Comparison of ENCODE assay signal across 15 cellular contexts in genomic region chr17:21201302-21201602, GRCh38. TPM values are rescaled to one million over a fixed set of nuclear protein-coding genes. Genes with fewer than 3 reads are reported as not detected.
DNase-seq lines count a peak whose midpoint lies in the region; ATAC-seq, FAIRE-seq and TF ChIP-seq lines count a peak whose summit lies in the region.
"Had no signal": no experiment of that assay in that cellular context is flagged by ENCODE, and none has a peak within 500 bp of the region (broad histone marks: within the 10 kb centered on the region; RNA-seq: fewer than 3 reads in every experiment).

No MANE protein-coding gene starts in this region.

- H3K9ac ChIP-seq in mammary epithelial cell (ENCODE audit: insufficient read depth, low read length): no peak overlapping the region
- peak overlapping the region; percentile 43 for H3K9ac ChIP-seq in keratinocyte (ENCODE audit: control insufficient read depth, extremely low read depth, insufficient read depth, low read length)
- H3K9ac ChIP-seq: BLaER1, parathyroid adenoma had no signal

- no peak for ATAC-seq in HG03139 (IDR thresholded peaks at IDR 0.05; ENCODE audit: unreplicated experiment)
- ATAC-seq in GM21528 (IDR thresholded peaks at IDR 0.05; ENCODE audit: low FRiP score, unreplicated experiment): no peak
- no peak for ATAC-seq in naive thymus-derived CD4-positive, alpha-beta T cell

- H3K9me3 ChIP-seq in mammary epithelial cell (replicated peaks; ENCODE audit: insufficient read depth, low read length) (no peaks in the 10 kb centered on the region), keratinocyte (ENCODE audit: control insufficient read depth, low read depth, low read length) (no peaks in the 10 kb centered on the region)
- H3K9me3 ChIP-seq in naive thymus-derived CD4-positive, alpha-beta T cell (ENCODE audit: control insufficient read depth in 2 of 3, low read length in 3 of 3): no peaks in the 10 kb centered on the region
- H3K9me3 ChIP-seq: BLaER1 had no signal

- H3K4me3 Mint-ChIP-seq in naive thymus-derived CD4-positive, alpha-beta T cell: no peak overlapping the region
- H3K4me3 Mint-ChIP-seq: activated CD4-positive, alpha-beta memory T cell treated with anti-CD3 and anti-CD28 coated beads for 36 hours had no signal

- H3K4me2 ChIP-seq in mammary epithelial cell (ENCODE audit: insufficient read depth, low read depth, low read length) (peak overlapping the region; percentile 68), keratinocyte (ENCODE audit: control insufficient read depth, extremely low read depth, insufficient read depth, low read depth, low read length) (peak overlapping the region; percentile 73)

- peaks cover 2 to 26% (median 9%) of the 10 kb centered on the region in 5 donors for H3K36me3 Mint-ChIP-seq in naive thymus-derived CD4-positive, alpha-beta T cell

- no peak overlapping the region for H3K4me3 ChIP-seq in mammary epithelial cell (replicated peaks in 1 of 3; ENCODE audit: insufficient read depth in 1 of 3, low read depth in 2 of 3, low read length in 3 of 3)
- H3K4me3 ChIP-seq in keratinocyte (ENCODE audit: control insufficient read depth in 2 of 3, extremely low read depth in 1 of 3, insufficient read depth in 2 of 3, low read depth in 1 of 3, low read length in 3 of 3): peak overlapping the region in 1 of 3 experiments; percentile 18
- H3K4me3 ChIP-seq in naive thymus-derived CD4-positive, alpha-beta T cell (ENCODE audit: low read length): no peak overlapping the region
- H3K4me3 ChIP-seq: BLaER1 had no signal

- H3K36me3 ChIP-seq in mammary epithelial cell (ENCODE audit: insufficient read depth, low read length) (no peaks in the 10 kb centered on the region), keratinocyte (ENCODE audit: control insufficient read depth in 2 of 2, extremely low read depth in 1 of 2, insufficient read depth in 2 of 2, low read length in 2 of 2) (peaks cover 11 to 35% of the 10 kb centered on the region in 2 experiments)
- H3K36me3 ChIP-seq in naive thymus-derived CD4-positive, alpha-beta T cell (ENCODE audit: control insufficient read depth in 2 of 3, insufficient read depth in 3 of 3, low read length in 3 of 3): peaks cover 0 to 61% (median 5%) of the 10 kb centered on the region in 3 experiments

- H4K20me1 ChIP-seq in mammary epithelial cell (ENCODE audit: insufficient read depth, low read length): peaks cover 6% of the 10 kb centered on the region
- peaks cover 35% of the 10 kb centered on the region for H4K20me1 ChIP-seq in keratinocyte (ENCODE audit: control insufficient read depth, extremely low read depth, insufficient read depth, low read length)

- H3K27me3 ChIP-seq in mammary epithelial cell (ENCODE audit: insufficient read depth, low read length) (no peaks in the 10 kb centered on the region), keratinocyte (ENCODE audit: control insufficient read depth, extremely low read depth, insufficient read depth, low read length) (no peaks in the 10 kb centered on the region)
- H3K27me3 ChIP-seq in naive thymus-derived CD4-positive, alpha-beta T cell (ENCODE audit: control insufficient read depth in 2 of 2, insufficient read depth in 2 of 2, low read length in 2 of 2): no peaks in the 10 kb centered on the region
- H3K27me3 ChIP-seq: BLaER1 had no signal

- FAIRE-seq in keratinocyte (lab: Jason Lieb, UNC): peak; percentile 17

- in situ Hi-C loops in mammary epithelial cell (cut with MboI; ENCODE audit: low sequenced_read_pairs in 2 of 2): no loop called here

- no peaks in the 10 kb centered on the region for H3K27me3 Mint-ChIP-seq in naive thymus-derived CD4-positive, alpha-beta T cell
- H3K27me3 Mint-ChIP-seq: activated CD4-positive, alpha-beta memory T cell treated with anti-CD3 and anti-CD28 coated beads for 36 hours had no signal

- H3K27ac ChIP-seq in C4-2B: peak overlapping the region; percentile 64
- H3K27ac ChIP-seq in mammary epithelial cell (ENCODE audit: insufficient read depth, low read depth, low read length): peak overlapping the region; percentile 32
- H3K27ac ChIP-seq in keratinocyte (ENCODE audit: control insufficient read depth, insufficient read depth, low read length): peak overlapping the region; percentile 63
- no peak overlapping the region for H3K27ac ChIP-seq in naive thymus-derived CD4-positive, alpha-beta T cell (ENCODE audit: low read depth, low read length)
- H3K27ac ChIP-seq: BLaER1, parathyroid adenoma had no signal

- dilution Hi-C loops in mammary epithelial cell (cut with HindIII; ENCODE audit: low sequenced_read_pairs) (loop anchor here (5.0 kb wide), 1 partner anchor 46 kb away; no protein-coding TSS in a partner anchor), keratinocyte (cut with MboI; ENCODE audit: extremely low pct_ligation_motif_present, low sequenced_read_pairs) (no loop called here)

- CTCF ChIA-PET in mammary epithelial cell (lab: Charles Lee; ENCODE audit: low non-redundant PET): interaction anchor here (0.6 kb wide), 3 partner anchors 13 to 312 kb away, joined by 3 to 8 read pairs (median 3); no protein-coding TSS in a partner anchor
- CTCF ChIA-PET in naive thymus-derived CD4-positive, alpha-beta T cell (lab: Charles Lee): no interaction called here

- WGBS in mammary epithelial cell (ENCODE audit: low coverage, missing lambda C conversion rate): 7% methylated on average over 5 of the region's 5 CpGs

- TF ChIP-seq CTCF in C4-2B (conservative IDR thresholded peaks at IDR 0.05): no peak
- no peak for TF ChIP-seq CTCF in mammary epithelial cell (conservative IDR thresholded peaks at IDR 0.05 in 1 of 2, IDR thresholded peaks at IDR 0.05 in 1 of 2; ENCODE audit: extremely low read depth in 1 of 2, insufficient read depth in 1 of 2, low read depth in 1 of 2, low read length in 2 of 2)
- TF ChIP-seq CTCF in keratinocyte (optimal IDR thresholded peaks at IDR 0.05 in 1 of 3, IDR thresholded peaks at IDR 0.05 in 1 of 3, conservative IDR thresholded peaks at IDR 0.05 in 1 of 3; ENCODE audit: extremely low read depth in 1 of 3, insufficient read depth in 2 of 3, low read length in 3 of 3): no peak

- peaks cover 16% of the 10 kb centered on the region for H3K9me1 ChIP-seq in keratinocyte (ENCODE audit: control insufficient read depth, extremely low read depth, insufficient read depth, low read length)

- BruUV-seq in mammary epithelial cell (replicated peaks; lab: Mats Ljungman, UMichigan): no TSS peak

- peak overlapping the region in 4 of 9 donors; percentile 4 to 79 (median 48) for H3K27ac Mint-ChIP-seq in naive thymus-derived CD4-positive, alpha-beta T cell
- H3K27ac Mint-ChIP-seq: activated CD4-positive, alpha-beta memory T cell treated with anti-CD3 and anti-CD28 coated beads for 36 hours had no signal

- POLR2A ChIA-PET in naive thymus-derived CD4-positive, alpha-beta T cell (lab: Charles Lee): no interaction called here

- no peaks in the 10 kb centered on the region for H3K9me3 Mint-ChIP-seq in naive thymus-derived CD4-positive, alpha-beta T cell
- H3K9me3 Mint-ChIP-seq: activated CD4-positive, alpha-beta memory T cell treated with anti-CD3 and anti-CD28 coated beads for 36 hours had no signal

- DNase-seq in M059J (ENCODE audit: low read depth): peak; percentile 70
- no peak for DNase-seq in mammary epithelial cell
- DNase-seq in keratinocyte (ENCODE audit: low read depth, low spot score): no peak
- no peak for DNase-seq in naive thymus-derived CD4-positive, alpha-beta T cell
- no peak for DNase-seq in cortex of kidney (lab: John Stamatoyannopoulos, UW)
- DNase-seq: activated CD4-positive, alpha-beta memory T cell treated with anti-CD3 and anti-CD28 coated beads for 36 hours; activated gamma-delta T cell; Karpas-422; NCI-H2171 treated with DMSO at 0.1 percent for 48 hours; stimulated activated CD4-positive, alpha-beta T cell treated with anti-CD3 and anti-CD28 coated beads, Interleukin-2, amount 100 ng/mL, for 24 hours had no signal

- H3K4me1 ChIP-seq in mammary epithelial cell (ENCODE audit: insufficient read depth, low read length) (peaks cover 31% of the 10 kb centered on the region), keratinocyte (ENCODE audit: control insufficient read depth, extremely low read depth, insufficient read depth, low read length) (peaks cover 40% of the 10 kb centered on the region)
- no peaks in the 10 kb centered on the region for H3K4me1 ChIP-seq in naive thymus-derived CD4-positive, alpha-beta T cell (ENCODE audit: control insufficient read depth in 2 of 2, insufficient read depth in 2 of 2, low read length in 2 of 2)

- peaks cover 11 to 63% (median 36%) of the 10 kb centered on the region in 7 donors for H3K4me1 Mint-ChIP-seq in naive thymus-derived CD4-positive, alpha-beta T cell

- H2AFZ ChIP-seq in mammary epithelial cell (ENCODE audit: low read depth, low read length) (no peak overlapping the region), keratinocyte (ENCODE audit: control insufficient read depth, low read length) (no peak overlapping the region)
- H2AFZ ChIP-seq: parathyroid adenoma had no signal

- intact Hi-C loops in mammary epithelial cell (cut with micrococcal nuclease): no loop called here
- intact Hi-C loops in naive thymus-derived CD4-positive, alpha-beta T cell (cut with micrococcal nuclease): no loop called here

- H3K79me2 ChIP-seq in mammary epithelial cell (ENCODE audit: insufficient read depth, low read length) (peaks cover 96% of the 10 kb centered on the region), keratinocyte (ENCODE audit: control insufficient read depth, insufficient read depth, low read length) (peaks cover 80% of the 10 kb centered on the region)

RNA-seq across cellular contexts. Expression of gene TMEM11, which starts 12.7 kb away (rescaled TPM):
- total RNA-seq in M059J (2014; rRNA removed; shearing (Covaris generic)): 29.9 and 33.9 TPM in 2 replicates
- 10 to 100 TPM; 17.2 to 35.7 TPM for total RNA-seq in mammary epithelial cell
- polyA plus RNA-seq in mammary epithelial cell (61.2 TPM), keratinocyte (38.5 to 58.1 TPM (median 40.1 TPM) in 3 replicates)
- polyA minus RNA-seq in mammary epithelial cell (56.2 TPM), keratinocyte (20.8 to 45.3 TPM (median 30.9 TPM) in 3 replicates)
- polyA plus RNA-seq in keratinocyte (2011; ENCODE audit: low read depth): 21.2 TPM
- 36.6 and 44.0 TPM in 2 replicates for polyA plus RNA-seq in keratinocyte (2011; cell fraction: cytosol; rRNA removed)
- 26.4 and 37.1 TPM in 2 replicates for polyA plus RNA-seq in keratinocyte (2011; cell fraction: nucleus; rRNA removed)
- polyA plus RNA-seq in keratinocyte (2012; ENCODE audit: low replicate concordance): 26.6 and 27.2 TPM in 2 replicates
- polyA minus RNA-seq in keratinocyte (2011; cell fraction: cytosol; rRNA and poly(A)+ RNA removed): 49.5 TPM
- polyA minus RNA-seq in keratinocyte (2011; cell fraction: nucleus; rRNA and poly(A)+ RNA removed): 9.8 and 11.9 TPM in 2 replicates
- total RNA-seq in naive thymus-derived CD4-positive, alpha-beta T cell: 10 to 100 TPM; 11.7 to 22.9 (median 19.3) TPM
- polyA plus RNA-seq in naive thymus-derived CD4-positive, alpha-beta T cell: 10 to 100 TPM; 23.5 to 47.9 TPM

RNA-seq across cellular contexts. Expression of gene NATD1, which starts 52.0 kb away (rescaled TPM):
- total RNA-seq in M059J (2014; rRNA removed; shearing (Covaris generic)): 1.7 and 2.5 TPM in 2 replicates
- 10 to 100 TPM in 1 of 2 donors, 1 to 10 TPM in 1; 6.1 to 10.8 TPM for total RNA-seq in mammary epithelial cell
- polyA plus RNA-seq in mammary epithelial cell (2.8 TPM), keratinocyte (1.5 to 3.3 TPM (median 3.1 TPM) in 3 replicates)
- polyA minus RNA-seq in mammary epithelial cell (4.4 TPM), keratinocyte (2.1 to 6.0 TPM (median 4.2 TPM) in 3 replicates)
- 0.77 TPM for polyA plus RNA-seq in keratinocyte (2011; ENCODE audit: low read depth)
- polyA plus RNA-seq in keratinocyte (2011; cell fraction: cytosol; rRNA removed): 3.7 and 5.3 TPM in 2 replicates
- polyA plus RNA-seq in keratinocyte (2011; cell fraction: nucleus; rRNA removed): 4.3 and 5.8 TPM in 2 replicates
- polyA plus RNA-seq in keratinocyte (2012; ENCODE audit: low replicate concordance): 3.6 and 4.2 TPM in 2 replicates
- 5.2 TPM for polyA minus RNA-seq in keratinocyte (2011; cell fraction: cytosol; rRNA and poly(A)+ RNA removed)
- polyA minus RNA-seq in keratinocyte (2011; cell fraction: nucleus; rRNA and poly(A)+ RNA removed): 3.5 and 4.3 TPM in 2 replicates
- 10 to 100 TPM in 2 of 5 experiments, 1 to 10 TPM in 3; 2.5 to 11.1 (median 8.9) TPM for total RNA-seq in naive thymus-derived CD4-positive, alpha-beta T cell
- polyA plus RNA-seq in naive thymus-derived CD4-positive, alpha-beta T cell: 1 to 10 TPM; 1.7 to 2.9 TPM
